In the genomic region with DNA sequence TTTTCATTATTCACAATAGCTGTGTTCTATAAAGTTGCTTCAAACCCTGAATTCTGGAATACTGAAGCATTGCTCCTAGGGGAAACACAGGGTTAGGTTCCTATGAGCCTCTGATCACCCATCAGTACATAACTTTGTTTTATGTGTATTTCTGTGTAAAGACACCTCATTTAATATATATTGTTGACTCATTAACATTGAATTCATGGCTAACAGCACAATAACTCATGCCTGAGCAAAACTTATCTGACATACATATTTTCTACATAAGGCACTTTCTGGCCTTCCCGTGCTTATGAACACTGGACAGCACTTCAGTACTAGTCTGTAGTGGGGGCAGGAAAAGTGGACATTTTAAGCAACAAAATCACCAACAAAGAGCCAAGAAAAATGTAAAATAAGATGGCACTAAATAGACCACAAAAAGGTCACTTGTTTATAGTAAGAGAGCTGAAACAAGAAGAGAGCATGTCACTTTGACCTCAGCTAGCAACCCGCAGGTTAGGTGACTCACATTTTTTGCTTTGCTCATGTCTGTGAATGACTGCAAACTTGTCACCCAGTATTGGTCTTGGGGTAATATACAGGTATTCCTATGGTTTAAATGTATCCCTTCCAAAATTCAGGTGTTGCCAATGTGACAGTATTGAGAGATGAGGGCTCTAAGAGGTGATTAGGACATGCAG, we compare ENCODE assay signal across 22 cellular contexts.
"Had no signal": no experiment of that assay in that cellular context is flagged by ENCODE, and none has a peak within 500 bp of the region (broad histone marks: within the 10 kb centered on the region; RNA-seq: fewer than 3 reads in every experiment).

No MANE protein-coding gene starts in this region.

- H3K27me3 Mint-ChIP-seq: activated naive CD8-positive, alpha-beta T cell; dendritic cell treated with granulocyte-macrophage colony-stimulating factor and Interleukin-4, amounts not matched to agents 40 ng/mL and 50 ng/mL, for 4 days; stimulated activated naive B cell treated with anti-CD40 and anti-IgM and Interleukin-4, amounts not matched to agents 10 μg/mL and 1 μg/mL and 100 μg/mL, for 72 hours; T-cell had no signal

- H3K9me3 ChIP-seq: thyroid gland had no signal

- DNase-seq: activated CD4-positive, alpha-beta T cell treated with anti-CD3 and anti-CD28 coated beads, Interleukin-2, amount 50 U/mL, for 48 hours; activated gamma-delta T cell; activated T-cell treated with anti-CD3 and anti-CD28 coated beads, Interleukin-2, amount 50 U/mL, for 4 hours; amygdala; effector CD8-positive, alpha-beta T cell; heart left ventricle; kidney; retina; spleen; stimulated activated CD4-positive, alpha-beta T cell treated with anti-CD3 and anti-CD28 coated beads, Interleukin-4, amount 100 ng/mL, for 4 hours; stimulated activated naive B cell treated with anti-CD40 and anti-IgM and Interleukin-4, amounts not matched to agents 10 μg/mL and 1 μg/mL and 100 μg/mL, for 72 hours; T-cell; T1000; thyroid gland had no signal

- H3K4me3 Mint-ChIP-seq: activated naive CD8-positive, alpha-beta T cell; activated T-cell treated with anti-CD3 and anti-CD28 coated beads, Interleukin-2, amount 50 U/mL, for 4 hours; dendritic cell treated with granulocyte-macrophage colony-stimulating factor and Interleukin-4, amounts not matched to agents 40 ng/mL and 50 ng/mL, for 4 days; mesothelial cell of epicardium; nephron; stimulated activated naive B cell treated with anti-CD40 and anti-IgM and Interleukin-4, amounts not matched to agents 10 μg/mL and 1 μg/mL and 100 μg/mL, for 72 hours; T-cell had no signal

- H3K36me3 ChIP-seq: cardiac muscle cell, esophagus muscularis mucosa, gastroesophageal sphincter, heart left ventricle, spleen, thyroid gland had no signal

- H3K4me3 ChIP-seq: cardiac muscle cell, esophagus muscularis mucosa, gastroesophageal sphincter, heart left ventricle, spleen, thyroid gland had no signal

- H3K27me3 ChIP-seq: cardiac muscle cell, esophagus muscularis mucosa, gastroesophageal sphincter, heart left ventricle, spleen, thyroid gland had no signal

- H3K4me1 ChIP-seq: esophagus muscularis mucosa, gastroesophageal sphincter, thyroid gland had no signal

- H3K4me1 Mint-ChIP-seq: mesothelial cell of epicardium, T-cell had no signal

- H3K27ac ChIP-seq: cardiac muscle cell, esophagus muscularis mucosa, gastroesophageal sphincter, heart left ventricle, spleen, thyroid gland had no signal

- H3K27ac Mint-ChIP-seq: activated naive CD8-positive, alpha-beta T cell; dendritic cell treated with granulocyte-macrophage colony-stimulating factor and Interleukin-4, amounts not matched to agents 40 ng/mL and 50 ng/mL, for 4 days; mesothelial cell of epicardium; nephron; stimulated activated naive B cell treated with anti-CD40 and anti-IgM and Interleukin-4, amounts not matched to agents 10 μg/mL and 1 μg/mL and 100 μg/mL, for 72 hours; T-cell had no signal

- ATAC-seq: gastroesophageal sphincter; heart left ventricle; left lobe of liver; stimulated activated naive B cell treated with anti-CD40 and anti-IgM and Interleukin-4, amounts not matched to agents 10 μg/mL and 1 μg/mL and 100 μg/mL, for 72 hours; T-cell had no signal

- H3K36me3 Mint-ChIP-seq: activated naive CD8-positive, alpha-beta T cell; stimulated activated naive B cell treated with anti-CD40 and anti-IgM and Interleukin-4, amounts not matched to agents 10 μg/mL and 1 μg/mL and 100 μg/mL, for 72 hours; T-cell had no signal
